Comparison of ENCODE assay signal across 2 cellular contexts in the genomic region with DNA sequence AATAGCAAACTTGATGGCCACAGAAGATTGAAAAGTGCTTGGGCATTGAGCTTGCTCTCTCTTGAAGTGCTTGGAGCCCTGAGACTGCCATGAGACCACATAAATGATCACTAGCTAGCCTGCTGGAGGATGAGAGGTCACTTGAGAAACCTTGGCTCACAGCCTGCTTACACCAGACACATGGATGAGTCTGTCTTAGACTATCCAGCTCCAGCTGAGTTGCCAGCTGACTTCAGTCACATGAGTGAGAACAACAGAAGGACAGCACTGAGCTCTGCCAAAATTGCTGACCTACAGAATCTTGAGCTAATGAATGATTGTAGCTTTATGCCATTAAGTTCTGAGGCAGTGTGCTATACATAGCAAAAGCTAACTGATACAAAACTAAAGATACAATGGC.
TF ChIP-seq lines count a peak whose summit lies in the region.

No MANE protein-coding gene starts in this region.

TF ChIP-seq in HepG2, 621 proteins besides CTCF, POLR2A, EP300 and RAD21 (continued from another document):
- TF ChIP-seq AKNA (CRISPR knock-in tag; IDR thresholded peaks at IDR 0.05; ENCODE audit: borderline replicate concordance) (no peak), BHLHE40 (IDR thresholded peaks at IDR 0.05; ENCODE audit: low read length) (no peak), ATF2 (CRISPR knock-in tag; IDR thresholded peaks at IDR 0.05) (no peak)
TF ChIP-seq in HepG2: peak in this region for 2.

TF ChIP-seq in WTC11, 78 proteins besides CTCF, POLR2A, EP300 and RAD21 (continued from another document):
- no peak for TF ChIP-seq ARID4B (CRISPR knock-in tag; IDR thresholded peaks at IDR 0.05; ENCODE audit: borderline replicate concordance)
- no peak for TF ChIP-seq MYBL2 (CRISPR knock-in tag; IDR thresholded peaks at IDR 0.05)
- TF ChIP-seq ATF1 (CRISPR knock-in tag; IDR thresholded peaks at IDR 0.05), result no peak
- TF ChIP-seq ZBTB43 (CRISPR knock-in tag; IDR thresholded peaks at IDR 0.05), result no peak
- TF ChIP-seq ZNF396 (CRISPR knock-in tag; IDR thresholded peaks at IDR 0.05; ENCODE audit: borderline replicate concordance), result no peak
- TF ChIP-seq ZNF425 (CRISPR knock-in tag; conservative IDR thresholded peaks at IDR 0.05), result no peak
